Comparison of ENCODE assay signal across 14 cellular contexts in the genomic region with DNA sequence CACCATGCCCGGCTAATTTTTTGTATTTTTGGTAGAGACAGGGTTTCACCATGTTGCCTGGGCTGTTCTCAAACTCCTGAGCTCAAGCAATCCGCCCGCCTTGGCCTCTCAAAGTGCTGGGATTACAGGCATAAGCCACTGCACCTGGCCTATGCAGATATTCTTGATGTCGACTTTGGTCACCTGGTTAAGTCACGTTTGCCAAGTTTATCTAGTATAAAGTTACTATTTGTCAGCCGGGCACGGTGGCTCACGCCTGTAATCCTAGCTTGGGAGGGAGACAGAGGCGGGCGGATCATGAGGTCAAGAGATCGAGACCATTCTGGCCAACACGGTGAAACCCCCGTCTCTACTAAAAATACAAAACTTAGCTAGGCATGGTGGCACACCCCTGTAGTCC. TPM values are rescaled to one million over a fixed set of nuclear protein-coding genes. Genes with fewer than 3 reads are reported as not detected.
"Had no signal": no experiment of that assay in that cellular context is flagged by ENCODE, and none has a peak within 500 bp of the region (broad histone marks: within the 10 kb centered on the region; RNA-seq: fewer than 3 reads in every experiment).

No MANE protein-coding gene starts in this region.

RNA-seq across cellular contexts. Expression of gene NPAS4, which starts 36.5 kb away (rescaled TPM):
- total RNA-seq: dermis microvascular lymphatic vessel endothelial cell; endodermal cell; esophagus mucosa; gastrocnemius medialis; glomerular endothelial cell; heart right ventricle; kidney epithelial cell; left ventricle myocardium superior; lower lobe of right lung; lung microvascular endothelial cell; mesenteric fat pad; myocyte; naive thymus-derived CD8-positive, alpha-beta T cell had no signal
- polyA plus RNA-seq: keratinocyte; naive thymus-derived CD8-positive, alpha-beta T cell had no signal
